Comparison of ENCODE assay signal across 1 cellular context in genomic region chr19:5951338-5951861, GRCh38.
TF ChIP-seq lines count a peak whose summit lies in the region.

No MANE protein-coding gene starts in this region.

TF ChIP-seq in SK-N-SH, 30 proteins besides CTCF, POLR2A, EP300 and RAD21:
- no peak for TF ChIP-seq YY1 (IDR thresholded peaks at IDR 0.05; ENCODE audit: low read depth)
